In the genomic region with DNA sequence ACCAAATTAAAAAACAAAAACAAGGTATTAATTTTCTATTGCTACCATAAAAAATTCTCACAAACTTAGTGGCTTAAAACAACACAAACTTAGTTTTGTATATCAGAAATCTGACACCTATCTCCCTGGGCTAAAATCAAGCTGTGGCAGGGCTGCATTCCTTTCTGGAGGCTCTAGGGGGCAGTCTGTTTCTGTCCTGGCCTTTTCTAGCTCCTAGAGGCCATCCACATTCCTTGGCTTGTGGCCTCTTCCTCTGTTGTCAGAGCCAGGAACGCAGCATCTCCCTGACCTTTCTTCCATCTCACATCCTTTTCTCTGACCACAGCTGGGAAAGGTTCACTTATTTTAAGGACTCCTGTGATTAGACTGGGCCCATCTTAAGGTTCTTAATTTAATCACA, we compare ENCODE assay signal across 12 cellular contexts. TPM values are rescaled to one million over a fixed set of nuclear protein-coding genes. Genes with fewer than 3 reads are reported as not detected.
DNase-seq lines count a peak whose midpoint lies in the region; ATAC-seq and TF ChIP-seq lines count a peak whose summit lies in the region.
"Had no signal": no experiment of that assay in that cellular context is flagged by ENCODE, and none has a peak within 500 bp of the region (broad histone marks: within the 10 kb centered on the region; RNA-seq: fewer than 3 reads in every experiment).

No MANE protein-coding gene starts in this region.

- peaks cover 23% of the 10 kb centered on the region for H3K4me1 Mint-ChIP-seq in activated naive CD4-positive, alpha-beta T cell treated with anti-CD3 and anti-CD28 coated beads, Interleukin-2, amount 10 ng/mL, durations not matched to agents 7 days and 5 days
- H3K4me1 Mint-ChIP-seq in osteocyte (ENCODE audit: unreplicated experiment): peaks cover 12% of the 10 kb centered on the region

- TF ChIP-seq CTCF in ascending aorta (IDR thresholded peaks at IDR 0.05) (no peak), osteocyte (IDR thresholded peaks at IDR 0.05) (peak; percentile 27), heart right ventricle (IDR thresholded peaks at IDR 0.05) (peak in 1 of 9 donors; percentile 20)

- ATAC-seq in esophagus mucosa (no peak), heart right ventricle (no peak), HG02588 (IDR thresholded peaks at IDR 0.05; ENCODE audit: unreplicated experiment) (no peak)
- ATAC-seq: activated CD4-positive, CD25-positive, alpha-beta regulatory T cell treated with anti-CD3 and anti-CD28 coated beads, Interleukin-2, amount 50 U/mL, for 24 hours had no signal

- H4K20me1 ChIP-seq in Karpas-422 (ENCODE audit: insufficient read depth, low read depth, low read length): no peaks in the 10 kb centered on the region
- H4K20me1 ChIP-seq: BLaER1 treated with 17β-estradiol and CSF1 and Interleukin-3, amounts not matched to agents 10 nM and 100 nM had no signal

- H2AFZ ChIP-seq in Karpas-422 (ENCODE audit: low read length): no peak overlapping the region

- H3K36me3 ChIP-seq in Karpas-422 (ENCODE audit: insufficient read depth, low read length) (no peaks in the 10 kb centered on the region), ascending aorta (no peaks in the 10 kb centered on the region), heart right ventricle (no peaks in the 10 kb centered on the region)

- H3K4me1 ChIP-seq in Karpas-422 (ENCODE audit: low read length) (peaks cover 22% of the 10 kb centered on the region), ascending aorta (peaks cover 0 to 11% of the 10 kb centered on the region in 2 donors), heart right ventricle (peaks cover 0 to 38% (median 0%) of the 10 kb centered on the region in 9 donors)

- H3K27ac Mint-ChIP-seq in activated naive CD4-positive, alpha-beta T cell treated with anti-CD3 and anti-CD28 coated beads, Interleukin-2, amount 10 ng/mL, durations not matched to agents 7 days and 5 days: no peak overlapping the region
- no peak overlapping the region for H3K27ac Mint-ChIP-seq in osteocyte (ENCODE audit: unreplicated experiment)
- H3K27ac Mint-ChIP-seq: activated naive CD8-positive, alpha-beta T cell treated with anti-CD3 and anti-CD28 coated beads, Interleukin-2, amount 10 ng/mL, durations not matched to agents 7 days and 5 days had no signal

- H3K4me2 ChIP-seq in Karpas-422 (ENCODE audit: low read depth, low read length, poor library complexity, severe bottlenecking): no peak overlapping the region

- no peak overlapping the region for H3K4me3 Mint-ChIP-seq in activated naive CD4-positive, alpha-beta T cell treated with anti-CD3 and anti-CD28 coated beads, Interleukin-2, amount 10 ng/mL, durations not matched to agents 7 days and 5 days
- H3K4me3 Mint-ChIP-seq in osteocyte (ENCODE audit: unreplicated experiment): no peak overlapping the region
- H3K4me3 Mint-ChIP-seq: activated naive CD8-positive, alpha-beta T cell treated with anti-CD3 and anti-CD28 coated beads, Interleukin-2, amount 10 ng/mL, durations not matched to agents 7 days and 5 days had no signal

- CTCF ChIA-PET in activated naive CD4-positive, alpha-beta T cell treated with anti-CD3 and anti-CD28 coated beads, Interleukin-2, amount 10 ng/mL, durations not matched to agents 7 days and 5 days (lab: Charles Lee): interaction anchor here (0.9 to 3.6 kb wide), 9 partner anchors 10 to 502 kb away, joined by 3 to 42 read pairs (median 11); partner anchors contain the start of gene MND1

- H3K27me3 ChIP-seq in Karpas-422 (ENCODE audit: low read length) (no peaks in the 10 kb centered on the region), ascending aorta (no peaks in the 10 kb centered on the region), heart right ventricle (no peaks in the 10 kb centered on the region)
- H3K27me3 ChIP-seq: BLaER1 treated with 17β-estradiol and CSF1 and Interleukin-3, amounts not matched to agents 10 nM and 100 nM had no signal

- H3K9ac ChIP-seq in Karpas-422 (ENCODE audit: low read length): no peak overlapping the region
- H3K9ac ChIP-seq: BLaER1 treated with 17β-estradiol and CSF1 and Interleukin-3, amounts not matched to agents 10 nM and 100 nM had no signal

- DNase-seq in activated naive CD4-positive, alpha-beta T cell treated with anti-CD3 and anti-CD28 coated beads, Interleukin-2, amount 10 ng/mL, durations not matched to agents 7 days and 5 days: peak; percentile 30
- DNase-seq in activated naive CD4-positive, alpha-beta T cell treated with anti-CD3 and anti-CD28 coated beads, Interleukin-2, amount 50 U/mL, for 16 hours: no peak
- DNase-seq in Karpas-422: peak; percentile 71
- DNase-seq in ascending aorta (ENCODE audit: low spot score in 2 of 2): no peak
- DNase-seq in osteocyte (ENCODE audit: extremely low spot score, unreplicated experiment): no peak
- no peak for DNase-seq in heart right ventricle
- DNase-seq: activated naive CD8-positive, alpha-beta T cell treated with anti-CD3 and anti-CD28 coated beads, Interleukin-2, amount 10 ng/mL, durations not matched to agents 7 days and 5 days; NCI-H1436 had no signal

- intact Hi-C loops in ascending aorta (cut with DNase I) (loop anchor here (5.0 kb wide), 1 partner anchor 37 kb away; the partner anchor contains the start of gene TLR2), heart right ventricle (cut with DNase I) (loop anchor here in 2 of 10 donors (5.0 to 10.0 kb wide), 2 partner anchors 298 to 300 kb away; partner anchors contain the start of gene MND1 (in 1 of the 2))

- peaks cover 1% of the 10 kb centered on the region for H3K9me3 Mint-ChIP-seq in activated naive CD4-positive, alpha-beta T cell treated with anti-CD3 and anti-CD28 coated beads, Interleukin-2, amount 10 ng/mL, durations not matched to agents 7 days and 5 days
- H3K9me3 Mint-ChIP-seq in osteocyte (ENCODE audit: unreplicated experiment): peaks cover 4% of the 10 kb centered on the region

- peaks cover 1% of the 10 kb centered on the region for H3K36me3 Mint-ChIP-seq in activated naive CD4-positive, alpha-beta T cell treated with anti-CD3 and anti-CD28 coated beads, Interleukin-2, amount 10 ng/mL, durations not matched to agents 7 days and 5 days
- peaks cover 3% of the 10 kb centered on the region for H3K36me3 Mint-ChIP-seq in osteocyte (ENCODE audit: unreplicated experiment)

- H3K79me2 ChIP-seq in Karpas-422 (ENCODE audit: low read length): no peaks in the 10 kb centered on the region

- H3K9me3 ChIP-seq in Karpas-422 (ENCODE audit: low read length) (no peaks in the 10 kb centered on the region; the same call in 1 of the 2 replicates), ascending aorta (peaks cover 0 to 5% of the 10 kb centered on the region in 2 donors), heart right ventricle (peaks cover 0 to 12% (median 4%) of the 10 kb centered on the region in 11 donors)

- H3K4me3 ChIP-seq in Karpas-422 (ENCODE audit: low read length) (no peak overlapping the region), ascending aorta (no peak overlapping the region), heart right ventricle (no peak overlapping the region)
- H3K4me3 ChIP-seq: BLaER1 treated with 17β-estradiol and CSF1 and Interleukin-3, amounts not matched to agents 10 nM and 100 nM had no signal

- H3K27me3 Mint-ChIP-seq in activated naive CD4-positive, alpha-beta T cell treated with anti-CD3 and anti-CD28 coated beads, Interleukin-2, amount 10 ng/mL, durations not matched to agents 7 days and 5 days: no peaks in the 10 kb centered on the region
- no peaks in the 10 kb centered on the region for H3K27me3 Mint-ChIP-seq in osteocyte (ENCODE audit: unreplicated experiment)
- H3K27me3 Mint-ChIP-seq: activated naive CD8-positive, alpha-beta T cell treated with anti-CD3 and anti-CD28 coated beads, Interleukin-2, amount 10 ng/mL, durations not matched to agents 7 days and 5 days had no signal

- no peak overlapping the region for H3K27ac ChIP-seq in Karpas-422 (ENCODE audit: low read length)
- peak overlapping the region; percentile 56 to 58 for H3K27ac ChIP-seq in ascending aorta
- peak overlapping the region in 1 of 10 donors; percentile 59 for H3K27ac ChIP-seq in heart right ventricle

- 76 to 82% methylated on average over 1 of the region's 1 CpG for WGBS in heart right ventricle, 2 donors

- H3K9me2 ChIP-seq in Karpas-422 (replicated peaks; ENCODE audit: insufficient read depth, low read length): no peaks in the 10 kb centered on the region

RNA-seq across cellular contexts. Expression of gene TLR2, which starts 38.9 kb away (rescaled TPM):
- total RNA-seq in Karpas-422 (2014; rRNA removed; shearing (Covaris generic); ENCODE audit: low replicate concordance): not detected in 2 replicates
- total RNA-seq in ascending aorta: 19.1 TPM
- 0.46 and 0.60 TPM in 2 replicates for total RNA-seq in osteocyte
- 7.0 TPM for total RNA-seq in esophagus mucosa
- 10 to 100 TPM in 1 of 10 donors, 1 to 10 TPM in 7, under 1 TPM in 2; 0.60 to 18.2 (median 3.3) TPM for total RNA-seq in heart right ventricle
- polyA plus RNA-seq in heart right ventricle: 1 to 10 TPM; 2.6 to 3.1 TPM

Comparison
In these comparisons a context has a peak if more than half of its experiments do, and no peak if none do; other contexts are left out.
1. DNase-seq: peak in activated naive CD4-positive, alpha-beta T cell treated with anti-CD3 and anti-CD28 coated beads, Interleukin-2, amount 10 ng/mL, durations not matched to agents 7 days and 5 days (single experiment) and Karpas-422 (single experiment); none in activated naive CD4-positive, alpha-beta T cell treated with anti-CD3 and anti-CD28 coated beads, Interleukin-2, amount 50 U/mL, for 16 hours (single experiment), ascending aorta (0 of 2), osteocyte (single experiment) and heart right ventricle (0 of 2).